1 cellular context compared by ENCODE assay signal in the genomic region with DNA sequence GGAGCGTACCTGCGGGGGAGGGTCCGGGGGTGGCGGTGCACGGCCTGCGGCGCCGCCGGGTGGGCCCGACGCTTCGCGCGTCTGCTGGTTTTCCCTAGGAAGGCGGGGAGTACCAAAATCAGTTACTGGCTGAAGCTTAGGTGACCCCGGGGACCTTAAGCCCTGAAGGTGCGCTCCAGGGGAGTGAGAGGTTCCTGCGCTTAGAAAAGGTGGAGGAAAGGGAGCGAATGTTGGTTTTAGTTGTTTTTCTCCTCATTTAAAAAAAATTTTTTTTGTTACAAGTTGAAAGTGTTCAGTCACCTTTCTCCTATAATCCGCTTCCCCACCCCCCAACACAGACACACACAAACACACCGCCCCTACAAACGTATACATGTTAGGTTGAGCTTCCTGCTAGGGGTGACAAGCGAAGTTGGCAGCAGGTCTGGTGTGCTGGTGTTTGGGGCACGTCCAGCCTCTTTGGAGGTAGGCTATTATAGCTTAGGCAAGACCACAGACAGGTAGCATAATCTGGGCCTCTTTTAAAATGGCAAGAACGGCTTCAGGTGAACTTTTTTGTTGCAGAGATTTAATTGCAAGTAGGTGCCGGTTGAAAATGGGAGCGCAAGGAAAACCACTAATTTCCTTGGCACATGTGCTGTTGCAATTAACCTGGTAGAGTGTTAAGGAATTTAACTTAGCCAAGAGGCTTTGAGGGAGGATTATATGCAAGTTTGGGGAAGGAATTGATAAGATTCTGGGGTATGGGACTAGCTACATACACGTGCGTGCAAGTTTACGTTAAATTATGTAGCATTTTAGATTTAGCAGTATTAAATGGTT.
A peak's percentile ranks its signal among the peaks of the same experiment; 100 is the strongest.
TF ChIP-seq lines count a peak whose summit lies in the region.

No MANE protein-coding gene starts in this region.

TF ChIP-seq in K562, 482 proteins besides CTCF, POLR2A, EP300 and RAD21 (continues in another document):
- TF ChIP-seq SMAD4 (CRISPR knock-in tag; conservative IDR thresholded peaks at IDR 0.05) (0 out of 2 replicates have a peak, but pooled peaks have one; percentile 49), NRF1 (conservative IDR thresholded peaks at IDR 0.05 in 1 of 2, IDR thresholded peaks at IDR 0.05 in 1 of 2) (peak in 1 of 2 experiments; percentile 46; a peak in 1 of 4 replicates), POLR3G (IDR thresholded peaks at IDR 0.05; ENCODE audit: extremely low read depth, insufficient read length, insufficient replicate concordance) (no peak), KDM1A (IDR thresholded peaks at IDR 0.05) (peak in 1 of 2 experiments; percentile 25; a peak in 1 of 4 replicates), MYC (IDR thresholded peaks at IDR 0.05; ENCODE audit: low read depth, low read length) (peak; percentile 7; the same call in 1 of the 2 replicates), MYC (CRISPR knock-in tag; IDR thresholded peaks at IDR 0.05; ENCODE audit: borderline replicate concordance, low read depth) (no peak), NFIX (CRISPR knock-in tag; IDR thresholded peaks at IDR 0.05; ENCODE audit: low read depth) (no peak), KDM2B (CRISPR knock-in tag; IDR thresholded peaks at IDR 0.05) (no peak), HDGF (IDR thresholded peaks at IDR 0.05) (no peak), ELF1 (tag; IDR thresholded peaks at IDR 0.05) (peak; percentile 49; the same call in 1 of the 2 replicates), PHF8 (IDR thresholded peaks at IDR 0.05; ENCODE audit: borderline replicate concordance, low read length) (peak; percentile 7; the same call in 1 of the 2 replicates), PTRF (tag; IDR thresholded peaks at IDR 0.05) (no peak), CCNT2 (IDR thresholded peaks at IDR 0.05; ENCODE audit: borderline replicate concordance, extremely low read depth, insufficient read length, low read depth, low read length) (peak; percentile 45), ZNF551 (CRISPR knock-in tag; IDR thresholded peaks at IDR 0.05) (no peak), TSC22D4 (tag; IDR thresholded peaks at IDR 0.05) (no peak), JUND (IDR thresholded peaks at IDR 0.05; ENCODE audit: borderline replicate concordance, low read depth, low read length) (0 out of 2 replicates have a peak, but pooled peaks have one; percentile 6), JUND (tag; IDR thresholded peaks at IDR 0.05; ENCODE audit: borderline replicate concordance, low read depth, low read length) (no peak), EGR1 (conservative IDR thresholded peaks at IDR 0.05) (peak; percentile 88), ATF1 (CRISPR knock-in tag; IDR thresholded peaks at IDR 0.05) (no peak), ATF1 (tag; IDR thresholded peaks at IDR 0.05) (peak; percentile 12; the same call in 1 of the 2 replicates), ZBTB1 (CRISPR knock-in tag; IDR thresholded peaks at IDR 0.05; ENCODE audit: borderline replicate concordance, low read depth) (0 out of 2 replicates have a peak, but pooled peaks have one; percentile 14), TBL1XR1 (IDR thresholded peaks at IDR 0.05; ENCODE audit: low read length in 2 of 2) (0 out of 4 replicates have a peak, but pooled peaks of 1 of the 2 experiments have one; percentile 19), HMG20A (CRISPR knock-in tag; conservative IDR thresholded peaks at IDR 0.05) (no peak), CHD1 (IDR thresholded peaks at IDR 0.05; ENCODE audit: low read length) (peak; percentile 30)
- TF ChIP-seq, protein P1, sequence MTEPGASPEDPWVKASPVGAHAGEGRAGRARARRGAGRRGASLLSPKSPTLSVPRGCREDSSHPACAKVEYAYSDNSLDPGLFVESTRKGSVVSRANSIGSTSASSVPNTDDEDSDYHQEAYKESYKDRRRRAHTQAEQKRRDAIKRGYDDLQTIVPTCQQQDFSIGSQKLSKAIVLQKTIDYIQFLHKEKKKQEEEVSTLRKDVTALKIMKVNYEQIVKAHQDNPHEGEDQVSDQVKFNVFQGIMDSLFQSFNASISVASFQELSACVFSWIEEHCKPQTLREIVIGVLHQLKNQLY (CRISPR knock-in tag; conservative IDR thresholded peaks at IDR 0.05): no peak
- TF ChIP-seq, protein P2, sequence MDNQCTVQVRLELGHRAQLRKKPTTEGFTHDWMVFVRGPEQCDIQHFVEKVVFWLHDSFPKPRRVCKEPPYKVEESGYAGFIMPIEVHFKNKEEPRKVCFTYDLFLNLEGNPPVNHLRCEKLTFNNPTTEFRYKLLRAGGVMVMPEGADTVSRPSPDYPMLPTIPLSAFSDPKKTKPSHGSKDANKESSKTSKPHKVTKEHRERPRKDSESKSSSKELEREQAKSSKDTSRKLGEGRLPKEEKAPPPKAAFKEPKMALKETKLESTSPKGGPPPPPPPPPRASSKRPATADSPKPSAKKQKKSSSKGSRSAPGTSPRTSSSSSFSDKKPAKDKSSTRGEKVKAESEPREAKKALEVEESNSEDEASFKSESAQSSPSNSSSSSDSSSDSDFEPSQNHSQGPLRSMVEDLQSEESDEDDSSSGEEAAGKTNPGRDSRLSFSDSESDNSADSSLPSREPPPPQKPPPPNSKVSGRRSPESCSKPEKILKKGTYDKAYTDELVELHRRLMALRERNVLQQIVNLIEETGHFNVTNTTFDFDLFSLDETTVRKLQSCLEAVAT (IDR thresholded peaks at IDR 0.05): no peak
- TF ChIP-seq, protein P3, sequence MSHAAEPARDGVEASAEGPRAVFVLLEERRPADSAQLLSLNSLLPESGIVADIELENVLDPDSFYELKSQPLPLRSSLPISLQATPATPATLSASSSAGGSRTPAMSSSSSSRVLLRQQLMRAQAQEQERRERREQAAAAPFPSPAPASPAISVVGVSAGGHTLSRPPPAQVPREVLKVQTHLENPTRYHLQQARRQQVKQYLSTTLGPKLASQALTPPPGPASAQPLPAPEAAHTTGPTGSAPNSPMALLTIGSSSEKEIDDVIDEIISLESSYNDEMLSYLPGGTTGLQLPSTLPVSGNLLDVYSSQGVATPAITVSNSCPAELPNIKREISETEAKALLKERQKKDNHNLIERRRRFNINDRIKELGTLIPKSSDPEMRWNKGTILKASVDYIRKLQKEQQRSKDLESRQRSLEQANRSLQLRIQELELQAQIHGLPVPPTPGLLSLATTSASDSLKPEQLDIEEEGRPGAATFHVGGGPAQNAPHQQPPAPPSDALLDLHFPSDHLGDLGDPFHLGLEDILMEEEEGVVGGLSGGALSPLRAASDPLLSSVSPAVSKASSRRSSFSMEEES (CRISPR knock-in tag; IDR thresholded peaks at IDR 0.05): no peak
- TF ChIP-seq, protein P4, sequence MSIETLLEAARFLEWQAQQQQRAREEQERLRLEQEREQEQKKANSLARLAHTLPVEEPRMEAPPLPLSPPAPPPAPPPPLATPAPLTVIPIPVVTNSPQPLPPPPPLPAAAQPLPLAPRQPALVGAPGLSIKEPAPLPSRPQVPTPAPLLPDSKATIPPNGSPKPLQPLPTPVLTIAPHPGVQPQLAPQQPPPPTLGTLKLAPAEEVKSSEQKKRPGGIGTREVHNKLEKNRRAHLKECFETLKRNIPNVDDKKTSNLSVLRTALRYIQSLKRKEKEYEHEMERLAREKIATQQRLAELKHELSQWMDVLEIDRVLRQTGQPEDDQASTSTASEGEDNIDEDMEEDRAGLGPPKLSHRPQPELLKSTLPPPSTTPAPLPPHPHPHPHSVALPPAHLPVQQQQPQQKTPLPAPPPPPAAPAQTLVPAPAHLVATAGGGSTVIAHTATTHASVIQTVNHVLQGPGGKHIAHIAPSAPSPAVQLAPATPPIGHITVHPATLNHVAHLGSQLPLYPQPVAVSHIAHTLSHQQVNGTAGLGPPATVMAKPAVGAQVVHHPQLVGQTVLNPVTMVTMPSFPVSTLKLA (conservative IDR thresholded peaks at IDR 0.05): 0 out of 4 replicates have a peak, but pooled peaks of 1 of the 2 experiments have one; percentile 27
- TF ChIP-seq, protein P5, sequence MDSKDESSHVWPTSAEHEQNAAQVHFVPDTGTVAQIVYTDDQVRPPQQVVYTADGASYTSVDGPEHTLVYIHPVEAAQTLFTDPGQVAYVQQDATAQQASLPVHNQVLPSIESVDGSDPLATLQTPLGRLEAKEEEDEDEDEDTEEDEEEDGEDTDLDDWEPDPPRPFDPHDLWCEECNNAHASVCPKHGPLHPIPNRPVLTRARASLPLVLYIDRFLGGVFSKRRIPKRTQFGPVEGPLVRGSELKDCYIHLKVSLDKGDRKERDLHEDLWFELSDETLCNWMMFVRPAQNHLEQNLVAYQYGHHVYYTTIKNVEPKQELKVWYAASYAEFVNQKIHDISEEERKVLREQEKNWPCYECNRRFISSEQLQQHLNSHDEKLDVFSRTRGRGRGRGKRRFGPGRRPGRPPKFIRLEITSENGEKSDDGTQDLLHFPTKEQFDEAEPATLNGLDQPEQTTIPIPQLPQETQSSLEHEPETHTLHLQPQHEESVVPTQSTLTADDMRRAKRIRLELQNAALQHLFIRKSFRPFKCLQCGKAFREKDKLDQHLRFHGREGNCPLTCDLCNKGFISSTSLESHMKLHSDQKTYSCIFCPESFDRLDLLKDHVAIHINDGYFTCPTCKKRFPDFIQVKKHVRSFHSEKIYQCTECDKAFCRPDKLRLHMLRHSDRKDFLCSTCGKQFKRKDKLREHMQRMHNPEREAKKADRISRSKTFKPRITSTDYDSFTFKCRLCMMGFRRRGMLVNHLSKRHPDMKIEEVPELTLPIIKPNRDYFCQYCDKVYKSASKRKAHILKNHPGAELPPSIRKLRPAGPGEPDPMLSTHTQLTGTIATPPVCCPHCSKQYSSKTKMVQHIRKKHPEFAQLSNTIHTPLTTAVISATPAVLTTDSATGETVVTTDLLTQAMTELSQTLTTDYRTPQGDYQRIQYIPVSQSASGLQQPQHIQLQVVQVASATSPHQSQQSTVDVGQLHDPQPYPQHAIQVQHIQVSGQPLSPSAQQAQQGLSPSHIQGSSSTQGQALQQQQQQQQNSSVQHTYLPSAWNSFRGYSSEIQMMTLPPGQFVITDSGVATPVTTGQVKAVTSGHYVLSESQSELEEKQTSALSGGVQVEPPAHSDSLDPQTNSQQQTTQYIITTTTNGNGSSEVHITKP (IDR thresholded peaks at IDR 0.05; ENCODE audit: partially characterized antibody): peak; percentile 92
- TF ChIP-seq, protein P6, sequence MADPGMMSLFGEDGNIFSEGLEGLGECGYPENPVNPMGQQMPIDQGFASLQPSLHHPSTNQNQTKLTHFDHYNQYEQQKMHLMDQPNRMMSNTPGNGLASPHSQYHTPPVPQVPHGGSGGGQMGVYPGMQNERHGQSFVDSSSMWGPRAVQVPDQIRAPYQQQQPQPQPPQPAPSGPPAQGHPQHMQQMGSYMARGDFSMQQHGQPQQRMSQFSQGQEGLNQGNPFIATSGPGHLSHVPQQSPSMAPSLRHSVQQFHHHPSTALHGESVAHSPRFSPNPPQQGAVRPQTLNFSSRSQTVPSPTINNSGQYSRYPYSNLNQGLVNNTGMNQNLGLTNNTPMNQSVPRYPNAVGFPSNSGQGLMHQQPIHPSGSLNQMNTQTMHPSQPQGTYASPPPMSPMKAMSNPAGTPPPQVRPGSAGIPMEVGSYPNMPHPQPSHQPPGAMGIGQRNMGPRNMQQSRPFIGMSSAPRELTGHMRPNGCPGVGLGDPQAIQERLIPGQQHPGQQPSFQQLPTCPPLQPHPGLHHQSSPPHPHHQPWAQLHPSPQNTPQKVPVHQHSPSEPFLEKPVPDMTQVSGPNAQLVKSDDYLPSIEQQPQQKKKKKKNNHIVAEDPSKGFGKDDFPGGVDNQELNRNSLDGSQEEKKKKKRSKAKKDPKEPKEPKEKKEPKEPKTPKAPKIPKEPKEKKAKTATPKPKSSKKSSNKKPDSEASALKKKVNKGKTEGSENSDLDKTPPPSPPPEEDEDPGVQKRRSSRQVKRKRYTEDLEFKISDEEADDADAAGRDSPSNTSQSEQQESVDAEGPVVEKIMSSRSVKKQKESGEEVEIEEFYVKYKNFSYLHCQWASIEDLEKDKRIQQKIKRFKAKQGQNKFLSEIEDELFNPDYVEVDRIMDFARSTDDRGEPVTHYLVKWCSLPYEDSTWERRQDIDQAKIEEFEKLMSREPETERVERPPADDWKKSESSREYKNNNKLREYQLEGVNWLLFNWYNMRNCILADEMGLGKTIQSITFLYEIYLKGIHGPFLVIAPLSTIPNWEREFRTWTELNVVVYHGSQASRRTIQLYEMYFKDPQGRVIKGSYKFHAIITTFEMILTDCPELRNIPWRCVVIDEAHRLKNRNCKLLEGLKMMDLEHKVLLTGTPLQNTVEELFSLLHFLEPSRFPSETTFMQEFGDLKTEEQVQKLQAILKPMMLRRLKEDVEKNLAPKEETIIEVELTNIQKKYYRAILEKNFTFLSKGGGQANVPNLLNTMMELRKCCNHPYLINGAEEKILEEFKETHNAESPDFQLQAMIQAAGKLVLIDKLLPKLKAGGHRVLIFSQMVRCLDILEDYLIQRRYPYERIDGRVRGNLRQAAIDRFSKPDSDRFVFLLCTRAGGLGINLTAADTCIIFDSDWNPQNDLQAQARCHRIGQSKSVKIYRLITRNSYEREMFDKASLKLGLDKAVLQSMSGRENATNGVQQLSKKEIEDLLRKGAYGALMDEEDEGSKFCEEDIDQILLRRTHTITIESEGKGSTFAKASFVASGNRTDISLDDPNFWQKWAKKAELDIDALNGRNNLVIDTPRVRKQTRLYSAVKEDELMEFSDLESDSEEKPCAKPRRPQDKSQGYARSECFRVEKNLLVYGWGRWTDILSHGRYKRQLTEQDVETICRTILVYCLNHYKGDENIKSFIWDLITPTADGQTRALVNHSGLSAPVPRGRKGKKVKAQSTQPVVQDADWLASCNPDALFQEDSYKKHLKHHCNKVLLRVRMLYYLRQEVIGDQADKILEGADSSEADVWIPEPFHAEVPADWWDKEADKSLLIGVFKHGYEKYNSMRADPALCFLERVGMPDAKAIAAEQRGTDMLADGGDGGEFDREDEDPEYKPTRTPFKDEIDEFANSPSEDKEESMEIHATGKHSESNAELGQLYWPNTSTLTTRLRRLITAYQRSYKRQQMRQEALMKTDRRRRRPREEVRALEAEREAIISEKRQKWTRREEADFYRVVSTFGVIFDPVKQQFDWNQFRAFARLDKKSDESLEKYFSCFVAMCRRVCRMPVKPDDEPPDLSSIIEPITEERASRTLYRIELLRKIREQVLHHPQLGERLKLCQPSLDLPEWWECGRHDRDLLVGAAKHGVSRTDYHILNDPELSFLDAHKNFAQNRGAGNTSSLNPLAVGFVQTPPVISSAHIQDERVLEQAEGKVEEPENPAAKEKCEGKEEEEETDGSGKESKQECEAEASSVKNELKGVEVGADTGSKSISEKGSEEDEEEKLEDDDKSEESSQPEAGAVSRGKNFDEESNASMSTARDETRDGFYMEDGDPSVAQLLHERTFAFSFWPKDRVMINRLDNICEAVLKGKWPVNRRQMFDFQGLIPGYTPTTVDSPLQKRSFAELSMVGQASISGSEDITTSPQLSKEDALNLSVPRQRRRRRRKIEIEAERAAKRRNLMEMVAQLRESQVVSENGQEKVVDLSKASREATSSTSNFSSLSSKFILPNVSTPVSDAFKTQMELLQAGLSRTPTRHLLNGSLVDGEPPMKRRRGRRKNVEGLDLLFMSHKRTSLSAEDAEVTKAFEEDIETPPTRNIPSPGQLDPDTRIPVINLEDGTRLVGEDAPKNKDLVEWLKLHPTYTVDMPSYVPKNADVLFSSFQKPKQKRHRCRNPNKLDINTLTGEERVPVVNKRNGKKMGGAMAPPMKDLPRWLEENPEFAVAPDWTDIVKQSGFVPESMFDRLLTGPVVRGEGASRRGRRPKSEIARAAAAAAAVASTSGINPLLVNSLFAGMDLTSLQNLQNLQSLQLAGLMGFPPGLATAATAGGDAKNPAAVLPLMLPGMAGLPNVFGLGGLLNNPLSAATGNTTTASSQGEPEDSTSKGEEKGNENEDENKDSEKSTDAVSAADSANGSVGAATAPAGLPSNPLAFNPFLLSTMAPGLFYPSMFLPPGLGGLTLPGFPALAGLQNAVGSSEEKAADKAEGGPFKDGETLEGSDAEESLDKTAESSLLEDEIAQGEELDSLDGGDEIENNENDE (IDR thresholded peaks at IDR 0.05; ENCODE audit: low read depth, low read length): no peak
